In the genomic region with DNA sequence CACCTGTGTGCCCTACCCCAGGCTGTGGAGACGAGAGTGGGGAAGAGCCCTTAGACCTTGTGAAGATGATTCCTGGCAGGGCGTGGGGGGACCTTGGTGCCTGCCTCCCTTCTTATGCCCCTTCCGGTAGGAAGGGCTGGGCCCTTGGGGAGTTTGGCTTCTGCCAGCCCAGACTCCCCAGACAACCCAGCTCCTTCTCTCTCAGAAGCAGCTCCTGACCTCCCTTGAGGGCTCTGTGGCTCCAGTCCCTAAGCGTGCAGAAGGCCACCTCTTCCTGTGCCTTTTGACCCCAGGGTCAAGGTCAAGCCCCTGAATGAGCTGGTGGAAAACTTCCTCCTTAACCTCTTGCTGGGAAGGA, we compare ENCODE assay signal across 8 cellular contexts. TPM values are rescaled to one million over a fixed set of nuclear protein-coding genes. Genes with fewer than 3 reads are reported as not detected.
DNase-seq lines count a peak whose midpoint lies in the region; ATAC-seq, FAIRE-seq and TF ChIP-seq lines count a peak whose summit lies in the region.

No MANE protein-coding gene starts in this region.

- TF ChIP-seq CTCF in activated B cell treated with CpG ODN at 0.5 μM for 24 hours (IDR thresholded peaks at IDR 0.05) (no peak), keratinocyte (optimal IDR thresholded peaks at IDR 0.05 in 1 of 3, IDR thresholded peaks at IDR 0.05 in 1 of 3, conservative IDR thresholded peaks at IDR 0.05 in 1 of 3; ENCODE audit: extremely low read depth in 1 of 3, insufficient read depth in 2 of 3, low read length in 3 of 3) (no peak), gastroesophageal sphincter (IDR thresholded peaks at IDR 0.05) (no peak)

- intact Hi-C loops in activated B cell treated with CpG ODN at 0.5 μM for 24 hours (cut with micrococcal nuclease): loop anchor here (1.0 kb wide), 1 partner anchor 8 kb away; no protein-coding TSS in a partner anchor

- no peak for DNase-seq in activated CD8-positive, alpha-beta memory T cell treated with anti-CD3 and anti-CD28 coated beads, Interleukin-2, amount 10 ng/mL, durations not matched to agents 7 days and 5 days
- DNase-seq in activated CD8-positive, alpha-beta memory T cell treated with anti-CD3 and anti-CD28 coated beads, Interleukin-2, amount 50 U/mL, for 48 hours: no peak
- DNase-seq in activated B cell treated with CpG ODN at 0.5 μM for 24 hours (no peak), keratinocyte (ENCODE audit: low read depth, low spot score) (no peak), NCI-H2196 (lab: John Stamatoyannopoulos, UW; ENCODE audit: unreplicated experiment) (no peak)

- H4K20me1 ChIP-seq in keratinocyte (ENCODE audit: control insufficient read depth, extremely low read depth, insufficient read depth, low read length): peaks cover 11% of the 10 kb centered on the region

- TF ChIP-seq EP300 in gastroesophageal sphincter (IDR thresholded peaks at IDR 0.05): no peak

- H3K9me3 ChIP-seq in keratinocyte (ENCODE audit: control insufficient read depth, low read depth, low read length) (no peaks in the 10 kb centered on the region), thymus (ENCODE audit: control insufficient read depth) (no peaks in the 10 kb centered on the region), gastroesophageal sphincter (no peaks in the 10 kb centered on the region)

- 66% methylated on average over 4 of the region's 4 CpGs for WGBS in thymus
- no CpG with 5 or more reads among the region's 4 CpGs for WGBS in gastroesophageal sphincter (ENCODE audit: low coverage in 1 of 2), 2 donors

- POLR2A ChIA-PET in activated B cell treated with CpG ODN at 0.5 μM for 24 hours (lab: Charles Lee): interaction anchor here (1.0 to 3.5 kb wide), 4 partner anchors 10 to 30 kb away, joined by 3 to 33 read pairs (median 8); no protein-coding TSS in a partner anchor

- peaks cover 2% of the 10 kb centered on the region for H3K27me3 Mint-ChIP-seq in activated CD8-positive, alpha-beta memory T cell treated with anti-CD3 and anti-CD28 coated beads, Interleukin-2, amount 10 ng/mL, durations not matched to agents 7 days and 5 days
- H3K27me3 Mint-ChIP-seq in activated B cell treated with CpG ODN at 0.5 μM for 24 hours: no peaks in the 10 kb centered on the region

- no peak for FAIRE-seq in keratinocyte (lab: Jason Lieb, UNC)

- peak overlapping the region; percentile 95 for H3K9ac ChIP-seq in keratinocyte (ENCODE audit: control insufficient read depth, extremely low read depth, insufficient read depth, low read length)

- H3K9me1 ChIP-seq in keratinocyte (ENCODE audit: control insufficient read depth, extremely low read depth, insufficient read depth, low read length): no peaks in the 10 kb centered on the region

- H3K4me1 ChIP-seq in keratinocyte (ENCODE audit: control insufficient read depth, extremely low read depth, insufficient read depth, low read length) (peaks cover 26% of the 10 kb centered on the region), thymus (ENCODE audit: control insufficient read depth, insufficient read depth, low read length) (peaks cover 4% of the 10 kb centered on the region), gastroesophageal sphincter (peaks cover 0 to 18% (median 0%) of the 10 kb centered on the region in 3 donors)

- H3K36me3 Mint-ChIP-seq in activated CD8-positive, alpha-beta memory T cell treated with anti-CD3 and anti-CD28 coated beads, Interleukin-2, amount 10 ng/mL, durations not matched to agents 7 days and 5 days: no peaks in the 10 kb centered on the region
- no peaks in the 10 kb centered on the region for H3K36me3 Mint-ChIP-seq in activated B cell treated with CpG ODN at 0.5 μM for 24 hours (ENCODE audit: low read depth)

- H3K36me3 ChIP-seq in keratinocyte (ENCODE audit: control insufficient read depth in 2 of 2, extremely low read depth in 1 of 2, insufficient read depth in 2 of 2, low read length in 2 of 2) (peaks cover 6% of the 10 kb centered on the region in 2 experiments), thymus (ENCODE audit: control insufficient read depth, insufficient read depth) (no peaks in the 10 kb centered on the region), gastroesophageal sphincter (no peaks in the 10 kb centered on the region)

- H3K27me3 ChIP-seq in keratinocyte (ENCODE audit: control insufficient read depth, extremely low read depth, insufficient read depth, low read length): no peaks in the 10 kb centered on the region
- H3K27me3 ChIP-seq in thymus (ENCODE audit: control insufficient read depth, insufficient read depth): no peaks in the 10 kb centered on the region
- H3K27me3 ChIP-seq in gastroesophageal sphincter: peaks cover 16% of the 10 kb centered on the region

- H3K4me3 ChIP-seq in keratinocyte (ENCODE audit: control insufficient read depth in 2 of 3, extremely low read depth in 1 of 3, insufficient read depth in 2 of 3, low read depth in 1 of 3, low read length in 3 of 3) (peak overlapping the region; percentile 55 to 98 (median 93)), thymus (ENCODE audit: low read length) (peak overlapping the region; percentile 81), gastroesophageal sphincter (peak overlapping the region in 1 of 2 donors; percentile 81)

- peak overlapping the region; percentile 62 for H2AFZ ChIP-seq in keratinocyte (ENCODE audit: control insufficient read depth, low read length)

- H3K79me2 ChIP-seq in keratinocyte (ENCODE audit: control insufficient read depth, insufficient read depth, low read length): peaks cover 52% of the 10 kb centered on the region

- H3K9me3 Mint-ChIP-seq in activated CD8-positive, alpha-beta memory T cell treated with anti-CD3 and anti-CD28 coated beads, Interleukin-2, amount 10 ng/mL, durations not matched to agents 7 days and 5 days (ENCODE audit: low read depth): no peaks in the 10 kb centered on the region
- H3K9me3 Mint-ChIP-seq in activated B cell treated with CpG ODN at 0.5 μM for 24 hours: no peaks in the 10 kb centered on the region

- TF ChIP-seq POLR2A in gastroesophageal sphincter (IDR thresholded peaks at IDR 0.05): no peak

- H3K4me3 Mint-ChIP-seq in activated CD8-positive, alpha-beta memory T cell treated with anti-CD3 and anti-CD28 coated beads, Interleukin-2, amount 10 ng/mL, durations not matched to agents 7 days and 5 days: peak overlapping the region; percentile 79
- peak overlapping the region; percentile 85 for H3K4me3 Mint-ChIP-seq in activated B cell treated with CpG ODN at 0.5 μM for 24 hours

- peak overlapping the region; percentile 86 for H3K27ac ChIP-seq in keratinocyte (ENCODE audit: control insufficient read depth, insufficient read depth, low read length)
- no peak overlapping the region for H3K27ac ChIP-seq in thymus (ENCODE audit: low read depth)
- no peak overlapping the region for H3K27ac ChIP-seq in gastroesophageal sphincter

- no peak for ATAC-seq in activated CD8-positive, alpha-beta memory T cell treated with anti-CD3 and anti-CD28 coated beads, Interleukin-2, amount 10 ng/mL, durations not matched to agents 7 days and 5 days
- ATAC-seq in activated B cell treated with CpG ODN at 0.5 μM for 24 hours (ENCODE audit: low read depth) (no peak), gastroesophageal sphincter (no peak), HG03342 (IDR thresholded peaks at IDR 0.05; ENCODE audit: unreplicated experiment) (no peak)

- no peak overlapping the region for H3K27ac Mint-ChIP-seq in activated CD8-positive, alpha-beta memory T cell treated with anti-CD3 and anti-CD28 coated beads, Interleukin-2, amount 10 ng/mL, durations not matched to agents 7 days and 5 days
- no peak overlapping the region for H3K27ac Mint-ChIP-seq in activated B cell treated with CpG ODN at 0.5 μM for 24 hours

- H3K4me2 ChIP-seq in keratinocyte (ENCODE audit: control insufficient read depth, extremely low read depth, insufficient read depth, low read depth, low read length): peak overlapping the region; percentile 93

- CTCF ChIA-PET in activated CD8-positive, alpha-beta memory T cell treated with anti-CD3 and anti-CD28 coated beads, Interleukin-2, amount 10 ng/mL, durations not matched to agents 7 days and 5 days (lab: Charles Lee): interaction anchor here (1.6 to 5.9 kb wide), 3 partner anchors 10 to 31 kb away, joined by 3 to 76 read pairs (median 11); no protein-coding TSS in a partner anchor
- CTCF ChIA-PET in activated B cell treated with CpG ODN at 0.5 μM for 24 hours (lab: Charles Lee): interaction anchor here (1.0 to 3.3 kb wide), 4 partner anchors 8 to 68 kb away, joined by 4 to 15 read pairs (median 6); no protein-coding TSS in a partner anchor

- dilution Hi-C loops in keratinocyte (cut with MboI; ENCODE audit: extremely low pct_ligation_motif_present, low sequenced_read_pairs): no loop called here

- H3K4me1 Mint-ChIP-seq in activated CD8-positive, alpha-beta memory T cell treated with anti-CD3 and anti-CD28 coated beads, Interleukin-2, amount 10 ng/mL, durations not matched to agents 7 days and 5 days: peaks cover 39% of the 10 kb centered on the region
- peaks cover 39% of the 10 kb centered on the region for H3K4me1 Mint-ChIP-seq in activated B cell treated with CpG ODN at 0.5 μM for 24 hours

RNA-seq across cellular contexts. Expression of a gene that starts 1.0 kb away (rescaled TPM):
- total RNA-seq in activated CD8-positive, alpha-beta memory T cell treated with anti-CD3 and anti-CD28 coated beads, Interleukin-2, amount 10 ng/mL, durations not matched to agents 7 days and 5 days: 100 to 1,000 TPM; 158 to 181 TPM
- total RNA-seq in activated B cell treated with CpG ODN at 0.5 μM for 24 hours (139 and 150 TPM in 2 replicates), gastroesophageal sphincter (1 to 10 TPM; 3.5 to 8.5 (median 6.2) TPM)
- polyA plus RNA-seq in keratinocyte (65.9 to 82.9 TPM (median 73.8 TPM) in 3 replicates), thymus (30.4 TPM)
- 22.2 TPM for polyA plus RNA-seq in keratinocyte (2011; ENCODE audit: low read depth)
- 60.8 and 81.6 TPM in 2 replicates for polyA plus RNA-seq in keratinocyte (2011; cell fraction: cytosol; rRNA removed)
- 63.6 and 79.7 TPM in 2 replicates for polyA plus RNA-seq in keratinocyte (2011; cell fraction: nucleus; rRNA removed)
- polyA plus RNA-seq in keratinocyte (2012; ENCODE audit: low replicate concordance): 46.3 and 93.2 TPM in 2 replicates
- polyA minus RNA-seq in keratinocyte: 112 to 260 TPM (median 115 TPM) in 3 replicates
- polyA minus RNA-seq in keratinocyte (2011; cell fraction: cytosol; rRNA and poly(A)+ RNA removed): 137 TPM
- 71.3 and 74.2 TPM in 2 replicates for polyA minus RNA-seq in keratinocyte (2011; cell fraction: nucleus; rRNA and poly(A)+ RNA removed)

RNA-seq across cellular contexts. Expression of a gene that starts 58.3 kb away (rescaled TPM):
- total RNA-seq in activated CD8-positive, alpha-beta memory T cell treated with anti-CD3 and anti-CD28 coated beads, Interleukin-2, amount 10 ng/mL, durations not matched to agents 7 days and 5 days: 100 to 1,000 TPM; 743 to 915 TPM
- total RNA-seq in activated B cell treated with CpG ODN at 0.5 μM for 24 hours (462 and 493 TPM in 2 replicates), gastroesophageal sphincter (100 to 1,000 TPM; 128 to 288 (median 252) TPM)
- polyA plus RNA-seq in keratinocyte (38.5 to 222 TPM (median 130 TPM) in 3 replicates), thymus (1,143 TPM)
- 28.8 TPM for polyA plus RNA-seq in keratinocyte (2011; ENCODE audit: low read depth)
- 90.7 and 132 TPM in 2 replicates for polyA plus RNA-seq in keratinocyte (2011; cell fraction: cytosol; rRNA removed)
- 47.0 and 59.5 TPM in 2 replicates for polyA plus RNA-seq in keratinocyte (2011; cell fraction: nucleus; rRNA removed)
- 113 and 220 TPM in 2 replicates for polyA plus RNA-seq in keratinocyte (2012; ENCODE audit: low replicate concordance)
- 12.7 to 64.4 TPM (median 19.5 TPM) in 3 replicates for polyA minus RNA-seq in keratinocyte
- 25.9 TPM for polyA minus RNA-seq in keratinocyte (2011; cell fraction: cytosol; rRNA and poly(A)+ RNA removed)
- 5.9 and 12.9 TPM in 2 replicates for polyA minus RNA-seq in keratinocyte (2011; cell fraction: nucleus; rRNA and poly(A)+ RNA removed)

Comparison
In these comparisons a context has a peak if more than half of its experiments do, and no peak if none do; other contexts are left out.
1. RNA of a gene that starts 1.0 kb away (total RNA-seq): 158 to 181 TPM in activated CD8-positive, alpha-beta memory T cell treated with anti-CD3 and anti-CD28 coated beads, Interleukin-2, amount 10 ng/mL, durations not matched to agents 7 days and 5 days and 139 to 150 TPM in activated B cell treated with CpG ODN at 0.5 μM for 24 hours; 3.5 to 8.5 TPM in gastroesophageal sphincter; every median in the first group is over 10 times any median in the second.